26 cellular contexts compared by ENCODE assay signal in the genomic region with DNA sequence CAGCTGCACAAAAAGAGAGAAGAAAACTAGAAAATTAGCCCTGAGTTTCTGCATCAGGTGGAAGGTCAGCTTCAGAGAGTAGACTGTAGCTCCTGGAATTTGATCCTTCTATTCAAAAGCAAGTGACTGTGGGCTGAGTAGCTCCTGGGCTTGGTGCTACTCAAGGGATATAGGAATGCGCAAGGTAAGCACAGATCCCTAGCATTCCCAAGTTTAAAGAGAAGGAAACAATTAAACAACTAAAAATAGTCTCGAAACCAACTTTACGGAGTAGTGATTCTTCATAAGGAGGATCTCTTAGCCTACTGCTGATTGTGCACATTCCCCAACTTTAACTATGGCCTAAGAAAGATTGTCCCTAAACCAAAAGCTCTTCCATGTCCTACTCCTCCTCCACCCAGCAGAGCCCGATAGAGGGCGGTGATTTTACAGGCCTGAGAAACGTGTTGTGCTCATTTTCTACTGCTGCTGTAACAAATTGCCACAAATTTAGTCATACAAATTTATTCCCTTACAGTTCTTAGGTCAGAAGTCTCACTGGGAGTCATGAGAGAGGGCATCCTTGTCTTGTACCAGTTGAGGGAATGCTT.
A peak's percentile ranks its signal among the peaks of the same experiment; 100 is the strongest.
DNase-seq lines count a peak whose midpoint lies in the region; FAIRE-seq and TF ChIP-seq lines count a peak whose summit lies in the region.
"Had no signal": no experiment of that assay in that cellular context is flagged by ENCODE, and none has a peak within 500 bp of the region (broad histone marks: within the 10 kb centered on the region; RNA-seq: fewer than 3 reads in every experiment).

No MANE protein-coding gene starts in this region.

- no peak overlapping the region for H4K8ac ChIP-seq in H1 (ENCODE audit: extremely low read depth, insufficient read depth, low read length)

- no peak overlapping the region for H2AK5ac ChIP-seq in H1 (ENCODE audit: low read depth, low read length)

- CTCF ChIA-PET in H1 (lab: Charles Lee; ENCODE audit: partially characterized antibody) = interaction anchor here (0.6 to 2.0 kb wide), 8 partner anchors 10 to 156 kb away, joined by 3 to 5 read pairs (median 3); no protein-coding TSS in a partner anchor

- in situ Hi-C loops in KBM-7 (cut with MboI; ENCODE audit: low pct_unique_long_range_greater_than_20kb, low sequenced_read_pairs) = no loop called here

- H3K27me3 ChIP-seq in H1 (replicated peaks in 1 of 4; ENCODE audit: control insufficient read depth in 3 of 4, extremely low read depth in 1 of 4, insufficient read depth in 3 of 4, low read length in 3 of 4) (no peaks in the 10 kb centered on the region), hepatocyte (no peaks in the 10 kb centered on the region)
- H3K27me3 ChIP-seq: right lobe of liver had no signal

- no peak overlapping the region for H3K4ac ChIP-seq in H1 (replicated peaks; ENCODE audit: insufficient read length, low read depth, low read length)

- peaks cover 0 to 10% (median 1%) of the 10 kb centered on the region in 4 experiments; a peak in 4 of 7 replicates for H3K4me1 ChIP-seq in H1 (replicated peaks in 1 of 4; ENCODE audit: control insufficient read depth in 3 of 4, insufficient read depth in 4 of 4, low read length in 3 of 4)
- peaks cover 3% of the 10 kb centered on the region for H3K4me1 ChIP-seq in hepatocyte (ENCODE audit: insufficient read depth)
- H3K4me1 ChIP-seq: right lobe of liver had no signal

- no peak overlapping the region for H4K5ac ChIP-seq in H1 (ENCODE audit: insufficient read length, low read depth, low read length)

- H3K14ac ChIP-seq in H1 (ENCODE audit: insufficient read length) = no peak overlapping the region

- H3K9me3 ChIP-seq in H1 (ENCODE audit: insufficient read depth in 2 of 2, low read depth in 1 of 2, low read length in 1 of 2) (no peaks in the 10 kb centered on the region), hepatocyte (ENCODE audit: low read depth) (no peaks in the 10 kb centered on the region)
- H3K9me3 ChIP-seq: Caco-2, right lobe of liver had no signal

- no peaks in the 10 kb centered on the region for H3K9me2 ChIP-seq in hepatocyte (replicated peaks; ENCODE audit: insufficient read depth)

- no peak overlapping the region for H3K9ac ChIP-seq in H1 (replicated peaks in 1 of 4; ENCODE audit: extremely low read depth in 1 of 4, low read depth in 3 of 4, low read length in 3 of 4)
- H3K9ac ChIP-seq: KMS-11 had no signal

- no peak overlapping the region for H3K23ac ChIP-seq in H1 (ENCODE audit: insufficient read length)

- TF ChIP-seq POLR2A in H1 (IDR thresholded peaks at IDR 0.05; ENCODE audit: control extremely low read depth in 1 of 2, low read depth in 2 of 2, low read length in 2 of 2) = no peak

- H3K79me2 ChIP-seq in H1 (ENCODE audit: control insufficient read depth in 1 of 2, insufficient read depth in 2 of 2, low read length in 2 of 2) (no peaks in the 10 kb centered on the region), hepatocyte (no peaks in the 10 kb centered on the region)

- no peak for FAIRE-seq in H1 (lab: Jason Lieb, UNC)

- no peak overlapping the region for H2BK12ac ChIP-seq in H1 (ENCODE audit: low read depth, low read length)

- no peak overlapping the region for H2BK15ac ChIP-seq in H1 (ENCODE audit: low read length)

- DNase-seq in NCI-H2107 treated with DMSO at 0.1 percent for 48 hours (lab: John Stamatoyannopoulos, UW; ENCODE audit: unreplicated experiment) = peak; percentile 27
- no peak for DNase-seq in NCI-H2107 (lab: John Stamatoyannopoulos, UW)
- DNase-seq in H1 (ENCODE audit: low read depth in 1 of 2, low spot score in 2 of 2) = no peak
- DNase-seq in kidney glomerular epithelial cell (lab: John Stamatoyannopoulos, UW) = peak; percentile 58
- no peak for DNase-seq in hepatocyte (ENCODE audit: low spot score)
- no peak for DNase-seq in HT-29 (ENCODE audit: low spot score)
- DNase-seq in effector CD4-positive, alpha-beta T cell = no peak
- DNase-seq in KBM-7 = no peak
- DNase-seq: activated CD4-positive, alpha-beta T cell treated with anti-CD3 and anti-CD28 coated beads for 4 hours; activated CD8-positive, alpha-beta memory T cell treated with anti-CD3 and anti-CD28 coated beads for 24 hours; activated effector memory CD4-positive, alpha-beta T cell treated with anti-CD3 and anti-CD28 coated beads, Interleukin-2, amount 50 U/mL, for 16 hours; activated T-cell treated with anti-CD3 and anti-CD28 coated beads, Interleukin-2, amount 50 U/mL, for 1 hour; Caco-2; dermis blood vessel endothelial cell; DMS79 treated with DMSO at 0.1 percent for 48 hours; glutamatergic neuron; left colon; mesenchymal stem cell; MV-4-11; NCI-H526; right lobe of liver; stimulated activated CD4-positive, alpha-beta T cell treated with anti-CD3 and anti-CD28 coated beads, Interleukin-4, amount 100 ng/mL, for 24 hours; substantia nigra had no signal

- no peaks in the 10 kb centered on the region; the same call in 1 of the 2 replicates for H3K23me2 ChIP-seq in H1 (ENCODE audit: low read depth, low read length)

- TF ChIP-seq CTCF in H1 (IDR thresholded peaks at IDR 0.05; ENCODE audit: control extremely low read depth in 1 of 3, insufficient read depth in 1 of 3, low read depth in 1 of 3, low read length in 3 of 3) (no peak), hepatocyte (IDR thresholded peaks at IDR 0.05; ENCODE audit: poor library complexity) (no peak)

- no peak overlapping the region for H2AFZ ChIP-seq in H1 (ENCODE audit: low read length)
- no peak overlapping the region for H2AFZ ChIP-seq in hepatocyte

- TF ChIP-seq RAD21 in H1 (IDR thresholded peaks at IDR 0.05 in 1 of 2, conservative IDR thresholded peaks at IDR 0.05 in 1 of 2; ENCODE audit: low read depth in 2 of 2, low read length in 2 of 2) = no peak

- H3K56ac ChIP-seq in H1 (replicated peaks; ENCODE audit: insufficient read length, low read depth, low read length) = no peak overlapping the region

- no peak for TF ChIP-seq EP300 in H1 (IDR thresholded peaks at IDR 0.05; ENCODE audit: borderline replicate concordance in 1 of 2, low read depth in 2 of 2, low read length in 2 of 2)

- H3K27ac ChIP-seq in H1 (ENCODE audit: low read depth, low read length) (no peak overlapping the region), hepatocyte (no peak overlapping the region)
- H3K27ac ChIP-seq: 22Rv1, C4-2B, KMS-11, right lobe of liver had no signal

- H3K18ac ChIP-seq in H1 (ENCODE audit: extremely low read depth, low read length) = no peak overlapping the region

- H4K20me1 ChIP-seq in H1 (replicated peaks in 1 of 2; ENCODE audit: control insufficient read depth in 1 of 2, insufficient read depth in 2 of 2, low read length in 2 of 2) (no peaks in the 10 kb centered on the region), hepatocyte (ENCODE audit: insufficient read depth, poor library complexity, severe bottlenecking) (no peaks in the 10 kb centered on the region)

- no peak overlapping the region for H4K91ac ChIP-seq in H1 (replicated peaks; ENCODE audit: insufficient read length, low read length)

- no peaks in the 10 kb centered on the region for H3K79me1 ChIP-seq in H1 (ENCODE audit: low read depth, low read length)

- POLR2A ChIA-PET in H1 (lab: Charles Lee; ENCODE audit: partially characterized antibody) = no interaction called here

- no peak overlapping the region for H3K4me2 ChIP-seq in H1 (ENCODE audit: insufficient read depth in 1 of 2, low read depth in 2 of 2, low read length in 2 of 2)
- H3K4me2 ChIP-seq in hepatocyte = no peak overlapping the region
- H3K4me2 ChIP-seq: KMS-11 had no signal

- H2BK5ac ChIP-seq in H1 (ENCODE audit: low read depth, low read length) = no peak overlapping the region

- H2BK20ac ChIP-seq in H1 (ENCODE audit: low read length) = 0 out of 2 replicates have a peak overlapping the region, but pooled peaks have one; percentile 13

- no peak overlapping the region for H2BK120ac ChIP-seq in H1 (replicated peaks; ENCODE audit: low read depth, low read length)

- H3K4me3 ChIP-seq in H1 (ENCODE audit: extremely low read depth in 1 of 4, insufficient read depth in 2 of 4, low read depth in 3 of 4, low read length in 4 of 4) = no peak overlapping the region
- no peak overlapping the region for H3K4me3 ChIP-seq in hepatocyte
- H3K4me3 ChIP-seq: right lobe of liver had no signal

- 84% methylated on average over 6 of the region's 6 CpGs; no CpG with 5 or more reads in 1 of the 2 experiments for WGBS in H1 (ENCODE audit: extremely low coverage in 1 of 2, insufficient coverage in 1 of 2, insufficient read length in 1 of 2, insufficient replicate concordance in 2 of 2, low coverage in 1 of 2, low lambda C conversion rate in 2 of 2, missing lambda C conversion rate in 1 of 2), 2 experiments
- WGBS in hepatocyte (ENCODE audit: low lambda C conversion rate, missing lambda C conversion rate) = 67% methylated on average over 6 of the region's 6 CpGs

- no peaks in the 10 kb centered on the region for H3K36me3 ChIP-seq in H1 (ENCODE audit: control insufficient read depth in 2 of 4, insufficient read depth in 4 of 4, low read length in 3 of 4)
- H3K36me3 ChIP-seq in hepatocyte (replicated peaks; ENCODE audit: insufficient read depth, low read depth) = no peaks in the 10 kb centered on the region
- H3K36me3 ChIP-seq: right lobe of liver had no signal

TF ChIP-seq in H1, 55 proteins besides CTCF, POLR2A, EP300 and RAD21:
- TF ChIP-seq SP4 (IDR thresholded peaks at IDR 0.05; ENCODE audit: low read length) (no peak), MAFK (IDR thresholded peaks at IDR 0.05; ENCODE audit: low read depth, low read length) (0 out of 2 replicates have a peak, but pooled peaks have one; percentile 4)

Comparison
In these comparisons a context has a peak if more than half of its experiments do, and no peak if none do; other contexts are left out.
1. DNase-seq: peak in NCI-H2107 treated with DMSO at 0.1 percent for 48 hours (single experiment) and kidney glomerular epithelial cell (single experiment); none in NCI-H2107 (single experiment), H1 (0 of 2), hepatocyte (single experiment), HT-29 (single experiment), effector CD4-positive, alpha-beta T cell (single experiment) and KBM-7 (single experiment).